In genomic region chr4:168769857-168770256, GRCh38 we compare ENCODE assay signal across 2 cellular contexts.
TF ChIP-seq lines count a peak whose summit lies in the region.

No MANE protein-coding gene starts in this region.

TF ChIP-seq in SK-N-SH, 30 proteins besides CTCF, POLR2A, EP300 and RAD21 (continued from another document):
- no peak for TF ChIP-seq POLR2AphosphoS5 (IDR thresholded peaks at IDR 0.05; ENCODE audit: low read depth, low read length)
- no peak for TF ChIP-seq USF1 (IDR thresholded peaks at IDR 0.05; ENCODE audit: borderline replicate concordance, low read depth)
- TF ChIP-seq MEF2A (IDR thresholded peaks at IDR 0.05; ENCODE audit: borderline replicate concordance, low read depth) = no peak
- no peak for TF ChIP-seq TEAD4 (IDR thresholded peaks at IDR 0.05; ENCODE audit: borderline replicate concordance, insufficient read depth)
- TF ChIP-seq JUND (IDR thresholded peaks at IDR 0.05) = no peak
- no peak for TF ChIP-seq ZBTB33 (IDR thresholded peaks at IDR 0.05; ENCODE audit: borderline replicate concordance, low read depth)
- TF ChIP-seq MAX (IDR thresholded peaks at IDR 0.05; ENCODE audit: low read depth) = no peak
- TF ChIP-seq NFIC (IDR thresholded peaks at IDR 0.05; ENCODE audit: borderline replicate concordance) = no peak
- no peak for TF ChIP-seq CHD2 (IDR thresholded peaks at IDR 0.05; ENCODE audit: low read length, partially characterized antibody)
- TF ChIP-seq ELF1 (IDR thresholded peaks at IDR 0.05) = no peak

TF ChIP-seq in SK-N-SH treated with all-trans-retinoic acid at 6 μM for 48 hours, 23 proteins besides CTCF, POLR2A, EP300 and RAD21 (continued from another document):
- TF ChIP-seq POU6F1 (CRISPR knock-in tag; IDR thresholded peaks at IDR 0.05; ENCODE audit: borderline replicate concordance, low read depth) (no peak), ZNF70 (CRISPR knock-in tag; IDR thresholded peaks at IDR 0.05) (no peak), ZFP3 (CRISPR knock-in tag; IDR thresholded peaks at IDR 0.05) (no peak), TOX (CRISPR knock-in tag; IDR thresholded peaks at IDR 0.05; ENCODE audit: borderline replicate concordance) (no peak), TCF4 (CRISPR knock-in tag; IDR thresholded peaks at IDR 0.05; ENCODE audit: borderline replicate concordance) (no peak), CSDC2 (CRISPR knock-in tag; IDR thresholded peaks at IDR 0.05) (no peak), OSR1 (CRISPR knock-in tag; IDR thresholded peaks at IDR 0.05) (no peak), GLIS3 (CRISPR knock-in tag; IDR thresholded peaks at IDR 0.05) (no peak), PPARA (CRISPR knock-in tag; IDR thresholded peaks at IDR 0.05; ENCODE audit: borderline replicate concordance) (no peak), ZNF565 (CRISPR knock-in tag; conservative IDR thresholded peaks at IDR 0.05; ENCODE audit: low read depth) (no peak)
